ENCODE assay signal across 8 cellular contexts in genomic region chr11:130679247-130679646, GRCh38.
"Had no signal": no experiment of that assay in that cellular context is flagged by ENCODE, and none has a peak within 500 bp of the region (broad histone marks: within the 10 kb centered on the region; RNA-seq: fewer than 3 reads in every experiment).

No MANE protein-coding gene starts in this region.

- FAIRE-seq: G401.6, GM12878, GM12891, GM12892, GM18507, GM19239 had no signal

- DNase-seq: GDM1, GF-D8 had no signal

- H3K4me3 ChIP-seq: GM12878 had no signal
